Comparison of ENCODE assay signal across 1 cellular context in the genomic region with DNA sequence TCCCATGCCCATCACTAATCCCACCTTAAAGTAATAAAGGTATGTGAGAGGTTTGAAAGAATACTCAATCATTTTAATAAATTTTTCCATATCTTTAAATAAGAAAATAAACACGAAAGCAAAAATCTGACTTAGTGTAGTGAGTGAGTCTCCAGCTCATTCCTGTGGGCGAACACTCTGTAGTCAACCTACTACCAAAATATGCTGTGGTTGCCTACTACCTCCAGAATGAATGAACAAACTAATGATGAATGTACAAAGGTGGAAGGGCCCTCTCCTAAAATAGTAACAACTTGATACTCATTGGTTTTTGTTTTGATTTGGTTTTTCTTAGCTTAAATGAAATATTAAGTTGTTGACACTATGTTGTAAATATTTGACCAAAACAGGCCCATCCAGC.
TF ChIP-seq lines count a peak whose summit lies in the region.

No MANE protein-coding gene starts in this region.

TF ChIP-seq in GM23338, 12 proteins besides CTCF, POLR2A, EP300 and RAD21 (continued from another document):
- TF ChIP-seq, protein P1, sequence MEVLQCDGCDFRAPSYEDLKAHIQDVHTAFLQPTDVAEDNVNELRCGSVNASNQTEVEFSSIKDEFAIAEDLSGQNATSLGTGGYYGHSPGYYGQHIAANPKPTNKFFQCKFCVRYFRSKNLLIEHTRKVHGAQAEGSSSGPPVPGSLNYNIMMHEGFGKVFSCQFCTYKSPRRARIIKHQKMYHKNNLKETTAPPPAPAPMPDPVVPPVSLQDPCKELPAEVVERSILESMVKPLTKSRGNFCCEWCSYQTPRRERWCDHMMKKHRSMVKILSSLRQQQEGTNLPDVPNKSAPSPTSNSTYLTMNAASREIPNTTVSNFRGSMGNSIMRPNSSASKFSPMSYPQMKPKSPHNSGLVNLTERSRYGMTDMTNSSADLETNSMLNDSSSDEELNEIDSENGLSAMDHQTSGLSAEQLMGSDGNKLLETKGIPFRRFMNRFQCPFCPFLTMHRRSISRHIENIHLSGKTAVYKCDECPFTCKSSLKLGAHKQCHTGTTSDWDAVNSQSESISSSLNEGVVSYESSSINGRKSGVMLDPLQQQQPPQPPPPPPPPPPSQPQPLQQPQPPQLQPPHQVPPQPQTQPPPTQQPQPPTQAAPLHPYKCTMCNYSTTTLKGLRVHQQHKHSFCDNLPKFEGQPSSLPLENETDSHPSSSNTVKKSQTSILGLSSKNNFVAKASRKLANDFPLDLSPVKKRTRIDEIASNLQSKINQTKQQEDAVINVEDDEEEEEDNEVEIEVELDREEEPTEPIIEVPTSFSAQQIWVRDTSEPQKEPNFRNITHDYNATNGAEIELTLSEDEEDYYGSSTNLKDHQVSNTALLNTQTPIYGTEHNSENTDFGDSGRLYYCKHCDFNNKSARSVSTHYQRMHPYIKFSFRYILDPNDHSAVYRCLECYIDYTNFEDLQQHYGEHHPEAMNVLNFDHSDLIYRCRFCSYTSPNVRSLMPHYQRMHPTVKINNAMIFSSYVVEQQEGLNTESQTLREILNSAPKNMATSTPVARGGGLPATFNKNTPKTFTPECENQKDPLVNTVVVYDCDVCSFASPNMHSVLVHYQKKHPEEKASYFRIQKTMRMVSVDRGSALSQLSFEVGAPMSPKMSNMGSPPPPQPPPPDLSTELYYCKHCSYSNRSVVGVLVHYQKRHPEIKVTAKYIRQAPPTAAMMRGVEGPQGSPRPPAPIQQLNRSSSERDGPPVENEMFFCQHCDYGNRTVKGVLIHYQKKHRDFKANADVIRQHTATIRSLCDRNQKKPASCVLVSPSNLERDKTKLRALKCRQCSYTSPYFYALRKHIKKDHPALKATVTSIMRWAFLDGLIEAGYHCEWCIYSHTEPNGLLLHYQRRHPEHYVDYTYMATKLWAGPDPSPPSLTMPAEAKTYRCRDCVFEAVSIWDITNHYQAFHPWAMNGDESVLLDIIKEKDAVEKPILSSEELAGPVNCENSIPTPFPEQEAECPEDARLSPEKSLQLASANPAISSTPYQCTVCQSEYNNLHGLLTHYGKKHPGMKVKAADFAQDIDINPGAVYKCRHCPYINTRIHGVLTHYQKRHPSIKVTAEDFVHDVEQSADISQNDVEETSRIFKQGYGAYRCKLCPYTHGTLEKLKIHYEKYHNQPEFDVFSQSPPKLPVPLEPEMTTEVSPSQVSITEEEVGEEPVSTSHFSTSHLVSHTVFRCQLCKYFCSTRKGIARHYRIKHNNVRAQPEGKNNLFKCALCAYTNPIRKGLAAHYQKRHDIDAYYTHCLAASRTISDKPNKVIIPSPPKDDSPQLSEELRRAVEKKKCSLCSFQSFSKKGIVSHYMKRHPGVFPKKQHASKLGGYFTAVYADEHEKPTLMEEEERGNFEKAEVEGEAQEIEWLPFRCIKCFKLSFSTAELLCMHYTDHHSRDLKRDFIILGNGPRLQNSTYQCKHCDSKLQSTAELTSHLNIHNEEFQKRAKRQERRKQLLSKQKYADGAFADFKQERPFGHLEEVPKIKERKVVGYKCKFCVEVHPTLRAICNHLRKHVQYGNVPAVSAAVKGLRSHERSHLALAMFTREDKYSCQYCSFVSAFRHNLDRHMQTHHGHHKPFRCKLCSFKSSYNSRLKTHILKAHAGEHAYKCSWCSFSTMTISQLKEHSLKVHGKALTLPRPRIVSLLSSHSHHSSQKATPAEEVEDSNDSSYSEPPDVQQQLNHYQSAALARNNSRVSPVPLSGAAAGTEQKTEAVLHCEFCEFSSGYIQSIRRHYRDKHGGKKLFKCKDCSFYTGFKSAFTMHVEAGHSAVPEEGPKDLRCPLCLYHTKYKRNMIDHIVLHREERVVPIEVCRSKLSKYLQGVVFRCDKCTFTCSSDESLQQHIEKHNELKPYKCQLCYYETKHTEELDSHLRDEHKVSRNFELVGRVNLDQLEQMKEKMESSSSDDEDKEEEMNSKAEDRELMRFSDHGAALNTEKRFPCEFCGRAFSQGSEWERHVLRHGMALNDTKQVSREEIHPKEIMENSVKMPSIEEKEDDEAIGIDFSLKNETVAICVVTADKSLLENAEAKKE (CRISPR knock-in tag; IDR thresholded peaks at IDR 0.05), result no peak
- TF ChIP-seq ZNF331 (CRISPR knock-in tag; IDR thresholded peaks at IDR 0.05; ENCODE audit: low read depth), result no peak
- no peak for TF ChIP-seq JUNB (IDR thresholded peaks at IDR 0.05; ENCODE audit: unreplicated experiment)
- no peak for TF ChIP-seq EZH2phosphoT487 (IDR thresholded peaks at IDR 0.05; ENCODE audit: unreplicated experiment)
- no peak for TF ChIP-seq ZNF114 (CRISPR knock-in tag; IDR thresholded peaks at IDR 0.05)
- TF ChIP-seq NANOG (IDR thresholded peaks at IDR 0.05; ENCODE audit: borderline replicate concordance), result no peak
- TF ChIP-seq STAT1 (IDR thresholded peaks at IDR 0.05; ENCODE audit: unreplicated experiment), result no peak
